8 cellular contexts compared by ENCODE assay signal in genomic region chr16:21363550-21364223, GRCh38.
DNase-seq lines count a peak whose midpoint lies in the region; ATAC-seq and TF ChIP-seq lines count a peak whose summit lies in the region.
"Not testable (repeated sequence)": the region's sequence is repeated elsewhere in the genome, so short reads cannot be mapped to it uniquely, and the experiment has no call there.

No MANE protein-coding gene starts in this region.

- not testable (repeated sequence) for H3K27me3 ChIP-seq in BLaER1 treated with 17β-estradiol and CSF1 and Interleukin-3, amounts not matched to agents 10 nM and 100 nM; Peyer's patch; left lung

- peak overlapping the region; percentile 15 to 92 (median 75) for H3K4me2 ChIP-seq in BLaER1 treated with 17β-estradiol and CSF1 and Interleukin-3, amounts not matched to agents 10 nM and 100 nM

- DNase-seq in Kasumi-1 (lab: John Stamatoyannopoulos, UW) (peak; percentile 31 to 37), Peyer's patch (peak in 2 of 3 donors; percentile 61), epithelial cell of prostate (ENCODE audit: low read depth, low spot score) (peak; percentile 75)
- not testable (repeated sequence) for DNase-seq in activated naive CD8-positive, alpha-beta T cell treated with anti-CD3 and anti-CD28 coated beads, Interleukin-2, amount 50 U/mL, for 24 hours; left lung
- peak; percentile 47 for DNase-seq in stimulated activated naive B cell treated with anti-CD40 and anti-IgM and Interleukin-4, amounts not matched to agents 10 μg/mL and 1 μg/mL and 100 μg/mL, for 72 hours

- H3K36me3 ChIP-seq in BLaER1 treated with 17β-estradiol and CSF1 and Interleukin-3, amounts not matched to agents 10 nM and 100 nM; Peyer's patch; left lung: not testable (repeated sequence)

- intact Hi-C loops in left lung (cut with DNase I), result not testable (repeated sequence)

- H3K27ac Mint-ChIP-seq in activated naive CD8-positive, alpha-beta T cell treated with anti-CD3 and anti-CD28 coated beads, Interleukin-2, amount 50 U/mL, for 24 hours, result peak overlapping the region; percentile 21
- H3K27ac Mint-ChIP-seq in stimulated activated naive B cell treated with anti-CD40 and anti-IgM and Interleukin-4, amounts not matched to agents 10 μg/mL and 1 μg/mL and 100 μg/mL, for 72 hours, result peak overlapping the region; percentile 81

- H3K9me3 ChIP-seq in BLaER1 treated with 17β-estradiol and CSF1 and Interleukin-3, amounts not matched to agents 10 nM and 100 nM (replicated peaks in 1 of 11); Peyer's patch; left lung: not testable (repeated sequence)

- H3K4me3 Mint-ChIP-seq in activated naive CD8-positive, alpha-beta T cell treated with anti-CD3 and anti-CD28 coated beads, Interleukin-2, amount 50 U/mL, for 24 hours, result not testable (repeated sequence)
- H3K4me3 Mint-ChIP-seq in stimulated activated naive B cell treated with anti-CD40 and anti-IgM and Interleukin-4, amounts not matched to agents 10 μg/mL and 1 μg/mL and 100 μg/mL, for 72 hours, result peak overlapping the region; percentile 46 to 55

- peak overlapping the region in 6 of 11 experiments; percentile 26 to 70 (median 61); a peak in 9 of 22 replicates for H3K9ac ChIP-seq in BLaER1 treated with 17β-estradiol and CSF1 and Interleukin-3, amounts not matched to agents 10 nM and 100 nM

- H3K27me3 Mint-ChIP-seq in activated naive CD8-positive, alpha-beta T cell treated with anti-CD3 and anti-CD28 coated beads, Interleukin-2, amount 50 U/mL, for 24 hours; stimulated activated naive B cell treated with anti-CD40 and anti-IgM and Interleukin-4, amounts not matched to agents 10 μg/mL and 1 μg/mL and 100 μg/mL, for 72 hours: not testable (repeated sequence)

- TF ChIP-seq CTCF in Peyer's patch (IDR thresholded peaks at IDR 0.05); left lung (IDR thresholded peaks at IDR 0.05): not testable (repeated sequence)

- ATAC-seq in GM21737 (IDR thresholded peaks at IDR 0.05; ENCODE audit: unreplicated experiment), result peak; percentile 30
- ATAC-seq in activated naive CD8-positive, alpha-beta T cell treated with anti-CD3 and anti-CD28 coated beads, Interleukin-2, amount 50 U/mL, for 24 hours, result not testable (repeated sequence)
- peak; percentile 66 for ATAC-seq in left lung
- ATAC-seq in stimulated activated naive B cell treated with anti-CD40 and anti-IgM and Interleukin-4, amounts not matched to agents 10 μg/mL and 1 μg/mL and 100 μg/mL, for 72 hours (replicated peaks), result peak; percentile 29 to 36

- peaks cover 25% of the 10 kb centered on the region for H3K4me1 Mint-ChIP-seq in activated naive CD8-positive, alpha-beta T cell treated with anti-CD3 and anti-CD28 coated beads, Interleukin-2, amount 50 U/mL, for 24 hours
- peaks cover 44 to 79% of the 10 kb centered on the region in 2 donors for H3K4me1 Mint-ChIP-seq in stimulated activated naive B cell treated with anti-CD40 and anti-IgM and Interleukin-4, amounts not matched to agents 10 μg/mL and 1 μg/mL and 100 μg/mL, for 72 hours

- not testable (repeated sequence) for TF ChIP-seq POLR2A in Peyer's patch (IDR thresholded peaks at IDR 0.05)

- H3K9me3 Mint-ChIP-seq in activated naive CD8-positive, alpha-beta T cell treated with anti-CD3 and anti-CD28 coated beads, Interleukin-2, amount 50 U/mL, for 24 hours; stimulated activated naive B cell treated with anti-CD40 and anti-IgM and Interleukin-4, amounts not matched to agents 10 μg/mL and 1 μg/mL and 100 μg/mL, for 72 hours: not testable (repeated sequence)

- peaks cover 60 to 78% (median 67%) of the 10 kb centered on the region in 10 experiments for H3K4me1 ChIP-seq in BLaER1 treated with 17β-estradiol and CSF1 and Interleukin-3, amounts not matched to agents 10 nM and 100 nM
- not testable (repeated sequence) for H3K4me1 ChIP-seq in Peyer's patch, left lung

- H3K4me3 ChIP-seq in BLaER1 treated with 17β-estradiol and CSF1 and Interleukin-3, amounts not matched to agents 10 nM and 100 nM; Peyer's patch; left lung: not testable (repeated sequence)

- H4K20me1 ChIP-seq in BLaER1 treated with 17β-estradiol and CSF1 and Interleukin-3, amounts not matched to agents 10 nM and 100 nM, result not testable (repeated sequence)

- peak overlapping the region in 8 of 11 experiments; percentile 22 to 92 (median 70); a peak in 15 of 22 replicates for H3K27ac ChIP-seq in BLaER1 treated with 17β-estradiol and CSF1 and Interleukin-3, amounts not matched to agents 10 nM and 100 nM
- not testable (repeated sequence) for H3K27ac ChIP-seq in Peyer's patch
- peak overlapping the region; percentile 68 for H3K27ac ChIP-seq in epithelial cell of prostate
- H3K27ac ChIP-seq in left lung, result peak overlapping the region in 1 of 2 donors; percentile 41

- not testable (repeated sequence) for H3K36me3 Mint-ChIP-seq in activated naive CD8-positive, alpha-beta T cell treated with anti-CD3 and anti-CD28 coated beads, Interleukin-2, amount 50 U/mL, for 24 hours (ENCODE audit: low read depth); stimulated activated naive B cell treated with anti-CD40 and anti-IgM and Interleukin-4, amounts not matched to agents 10 μg/mL and 1 μg/mL and 100 μg/mL, for 72 hours
